Comparison of ENCODE assay signal across 11 cellular contexts in the genomic region with DNA sequence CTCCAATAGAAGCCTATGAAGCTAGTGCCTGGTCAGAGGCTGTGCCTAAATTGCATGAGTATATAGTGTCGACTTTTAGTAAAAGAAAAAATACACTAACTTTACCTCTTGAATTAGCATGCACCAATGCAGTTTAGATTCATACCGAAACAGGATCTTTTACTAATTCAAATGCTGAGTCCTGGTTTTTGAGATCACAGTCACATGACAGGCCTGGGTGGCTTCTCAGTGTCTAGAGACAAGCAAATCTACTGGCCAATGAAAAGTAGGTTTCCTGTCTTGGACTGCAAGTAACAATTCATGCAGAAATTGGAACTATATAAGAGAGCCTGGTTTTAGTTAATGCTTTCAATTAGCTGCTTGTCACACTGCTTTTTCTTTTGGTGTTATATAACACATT. TPM values are rescaled to one million over a fixed set of nuclear protein-coding genes. Genes with fewer than 3 reads are reported as not detected.
DNase-seq lines count a peak whose midpoint lies in the region; ATAC-seq and TF ChIP-seq lines count a peak whose summit lies in the region.
"Had no signal": no experiment of that assay in that cellular context is flagged by ENCODE, and none has a peak within 500 bp of the region (broad histone marks: within the 10 kb centered on the region; RNA-seq: fewer than 3 reads in every experiment).

No MANE protein-coding gene starts in this region.

- POLR2A ChIA-PET in OCI-LY7 (lab: Charles Lee), result no interaction called here

- H3K27me3 Mint-ChIP-seq in endothelial cell (ENCODE audit: unreplicated experiment), result peaks cover 1% of the 10 kb centered on the region

- H3K79me2 ChIP-seq in OCI-LY7 (ENCODE audit: insufficient read depth, low read depth, low read length), result peaks cover 32% of the 10 kb centered on the region; the same call in 1 of the 2 replicates

- H3K9me2 ChIP-seq in OCI-LY7 (ENCODE audit: insufficient read depth, low read length), result no peaks in the 10 kb centered on the region

- CTCF ChIA-PET in OCI-LY7 (lab: Charles Lee; ENCODE audit: unreplicated experiment), result no interaction called here

- H3K27ac ChIP-seq in OCI-LY7 (ENCODE audit: low read depth, low read length, poor library complexity, severe bottlenecking), result no peak overlapping the region

- DNase-seq in OCI-LY7 (ENCODE audit: low spot score) (peak; percentile 4), mucosa of descending colon (no peak), HCEC 1CT (no peak), iPS-NIHi11 (ENCODE audit: low spot score) (no peak), endothelial cell (ENCODE audit: low spot score) (no peak)
- DNase-seq: NCI-H2107; stimulated activated naive CD4-positive, alpha-beta T cell treated with Interleukin-2 at 50 U/mL for 16 hours had no signal

- no peak overlapping the region for H3K4me3 Mint-ChIP-seq in endothelial cell (ENCODE audit: unreplicated experiment)
- H3K4me3 Mint-ChIP-seq: activated naive CD8-positive, alpha-beta T cell had no signal

- ATAC-seq in GM18861 (IDR thresholded peaks at IDR 0.05; ENCODE audit: unreplicated experiment), result peak; percentile 62
- peak; percentile 60 for ATAC-seq in HG02588 (IDR thresholded peaks at IDR 0.05; ENCODE audit: unreplicated experiment)
- ATAC-seq in mucosa of descending colon, result peak; percentile 8
- no peak for ATAC-seq in GM21447 (IDR thresholded peaks at IDR 0.05; ENCODE audit: unreplicated experiment)

- H3K4me1 ChIP-seq in OCI-LY7 (ENCODE audit: insufficient read depth, low read length, poor library complexity, severe bottlenecking), result peaks cover 28% of the 10 kb centered on the region
- H3K4me1 ChIP-seq in mucosa of descending colon (ENCODE audit: low read depth), result peaks cover 52% of the 10 kb centered on the region

- peaks cover 56% of the 10 kb centered on the region for H3K4me1 Mint-ChIP-seq in endothelial cell (ENCODE audit: unreplicated experiment)

- H2AFZ ChIP-seq in OCI-LY7 (ENCODE audit: low read length), result no peak overlapping the region

- H3K9me3 Mint-ChIP-seq in endothelial cell (ENCODE audit: unreplicated experiment), result no peaks in the 10 kb centered on the region

- peak overlapping the region; percentile 27; the same call in 1 of the 2 replicates for H3K4me2 ChIP-seq in OCI-LY7 (ENCODE audit: low read length)

- intact Hi-C loops in OCI-LY7 (cut with micrococcal nuclease; ENCODE audit: unreplicated experiment), result no loop called here
- intact Hi-C loops in mucosa of descending colon (cut with DNase I, micrococcal nuclease), result loop anchor here in 1 of 2 donors (10.0 kb wide), 1 partner anchor 51 kb away; no protein-coding TSS in a partner anchor

- H3K36me3 Mint-ChIP-seq in endothelial cell (ENCODE audit: low read depth, unreplicated experiment), result no peaks in the 10 kb centered on the region
- H3K36me3 Mint-ChIP-seq: activated naive CD8-positive, alpha-beta T cell had no signal

- TF ChIP-seq CTCF in OCI-LY7 (conservative IDR thresholded peaks at IDR 0.05; ENCODE audit: low read length) (no peak), mucosa of descending colon (IDR thresholded peaks at IDR 0.05) (no peak), endothelial cell (IDR thresholded peaks at IDR 0.05; ENCODE audit: unreplicated experiment) (no peak)

- H3K36me3 ChIP-seq in OCI-LY7 (ENCODE audit: insufficient read depth, low read length) (no peaks in the 10 kb centered on the region; the same call in 1 of the 2 replicates), mucosa of descending colon (ENCODE audit: low read depth) (no peaks in the 10 kb centered on the region)

- no TSS peak for BruUV-seq in OCI-LY7 (replicated peaks; lab: Mats Ljungman, UMichigan)

- no peak overlapping the region for H3K27ac Mint-ChIP-seq in endothelial cell (ENCODE audit: unreplicated experiment)
- H3K27ac Mint-ChIP-seq: activated naive CD8-positive, alpha-beta T cell had no signal

- H3K4me3 ChIP-seq in OCI-LY7 (ENCODE audit: low read depth, low read length, poor library complexity, severe bottlenecking) (no peak overlapping the region), mucosa of descending colon (no peak overlapping the region)

- H4K20me1 ChIP-seq in OCI-LY7 (ENCODE audit: insufficient read depth, low read length), result peaks cover 46% of the 10 kb centered on the region

- H3K9me3 ChIP-seq in OCI-LY7 (ENCODE audit: low read length) (peaks cover 9% of the 10 kb centered on the region), mucosa of descending colon (no peaks in the 10 kb centered on the region)

RNA-seq across cellular contexts. Expression of gene ARHGEF12, which starts 7.2 kb away (rescaled TPM):
- 16.1 and 22.4 TPM in 2 replicates for total RNA-seq in OCI-LY7 (2014; rRNA removed; shearing (Covaris generic))
- total RNA-seq in OCI-LY7 (2022), result 31.8 and 38.3 TPM in 2 replicates
- 100 to 1,000 TPM in 2 of 3 donors, 10 to 100 TPM in 1; 88.2 to 119 (median 114) TPM for total RNA-seq in mucosa of descending colon
- total RNA-seq in endothelial cell (ENCODE audit: unreplicated experiment), result 128 TPM

RNA-seq across cellular contexts. Expression of gene TLCD5, which starts 18.3 kb away (rescaled TPM):
- total RNA-seq in OCI-LY7 (2014; rRNA removed; shearing (Covaris generic)), result 0.60 and 1.2 TPM in 2 replicates
- 0.50 TPM in 1 of 2 replicates, not detected in the other for total RNA-seq in OCI-LY7 (2022)
- total RNA-seq in mucosa of descending colon, result 1 to 10 TPM in 1 of 3 donors, under 1 TPM in 2; 0.46 to 3.8 (median 0.51) TPM
- total RNA-seq in endothelial cell (ENCODE audit: unreplicated experiment), result 15.2 TPM
